In genomic region chr2:3598197-3598910, GRCh38 we compare ENCODE assay signal across 14 cellular contexts. TPM values are rescaled to one million over a fixed set of nuclear protein-coding genes. Genes with fewer than 3 reads are reported as not detected.
DNase-seq lines count a peak whose midpoint lies in the region; ATAC-seq and TF ChIP-seq lines count a peak whose summit lies in the region.
"Had no signal": no experiment of that assay in that cellular context is flagged by ENCODE, and none has a peak within 500 bp of the region (broad histone marks: within the 10 kb centered on the region; RNA-seq: fewer than 3 reads in every experiment).

No MANE protein-coding gene starts in this region.

- DNase-seq in GM13977 (ENCODE audit: low spot score) = peak; percentile 12
- peak; percentile 87 for DNase-seq in mesenteric fat pad (ENCODE audit: low spot score)
- no peak for DNase-seq in OCI-M2 (lab: John Stamatoyannopoulos, UW; ENCODE audit: unreplicated experiment)
- DNase-seq: BE2C, H9, NCI-H1048, NCI-H2107, SIG-M5 had no signal

- peaks cover 0 to 3% (median 0%) of the 10 kb centered on the region in 11 experiments; a peak in 1 of 22 replicates for H4K20me1 ChIP-seq in BLaER1 treated with 17β-estradiol and CSF1 and Interleukin-3, amounts not matched to agents 10 nM and 100 nM

- ATAC-seq in GM18909 (IDR thresholded peaks at IDR 0.05; ENCODE audit: poor library complexity, unreplicated experiment) (no peak), HG03139 (IDR thresholded peaks at IDR 0.05; ENCODE audit: unreplicated experiment) (no peak)

- H3K27ac ChIP-seq in BLaER1 treated with 17β-estradiol and CSF1 and Interleukin-3, amounts not matched to agents 10 nM and 100 nM = no peak overlapping the region
- H3K27ac ChIP-seq in VCaP = peak overlapping the region; percentile 69

- H3K4me3 ChIP-seq in BLaER1 treated with 17β-estradiol and CSF1 and Interleukin-3, amounts not matched to agents 10 nM and 100 nM = no peak overlapping the region

- TF ChIP-seq CTCF in GM13977 (IDR thresholded peaks at IDR 0.05; ENCODE audit: extremely low read depth, insufficient read depth, missing control alignments) (no peak), VCaP (conservative IDR thresholded peaks at IDR 0.05) (no peak)

- peaks cover 0 to 15% (median 3%) of the 10 kb centered on the region in 11 experiments; a peak in 9 of 22 replicates for H3K36me3 ChIP-seq in BLaER1 treated with 17β-estradiol and CSF1 and Interleukin-3, amounts not matched to agents 10 nM and 100 nM

- H3K9me3 ChIP-seq in BLaER1 treated with 17β-estradiol and CSF1 and Interleukin-3, amounts not matched to agents 10 nM and 100 nM (replicated peaks in 1 of 11) = 0 out of 22 replicates have a peak, but pooled peaks cover 0 to 7% (median 0%) of the 10 kb centered on the region in 11 experiments
- H3K9me3 ChIP-seq: BE2C had no signal

- peak overlapping the region in 7 of 11 experiments; percentile 26 to 75 (median 69); a peak in 13 of 22 replicates for H3K4me2 ChIP-seq in BLaER1 treated with 17β-estradiol and CSF1 and Interleukin-3, amounts not matched to agents 10 nM and 100 nM

- H3K4me1 ChIP-seq in BLaER1 treated with 17β-estradiol and CSF1 and Interleukin-3, amounts not matched to agents 10 nM and 100 nM = peaks cover 8 to 42% (median 22%) of the 10 kb centered on the region in 10 experiments; a peak in 18 of 20 replicates

- no peak overlapping the region for H3K9ac ChIP-seq in BLaER1 treated with 17β-estradiol and CSF1 and Interleukin-3, amounts not matched to agents 10 nM and 100 nM

- in situ Hi-C loops in GM13977 (cut with MboI; ENCODE audit: low pct_unique_long_range_greater_than_20kb, low sequenced_read_pairs, unreplicated experiment) = no loop called here

- H3K27me3 ChIP-seq in BLaER1 treated with 17β-estradiol and CSF1 and Interleukin-3, amounts not matched to agents 10 nM and 100 nM = no peaks in the 10 kb centered on the region
- H3K27me3 ChIP-seq: BE2C had no signal

RNA-seq across cellular contexts. Expression of gene COLEC11, which starts 3.4 kb away (rescaled TPM):
- 5.5 TPM for total RNA-seq in mesenteric fat pad
- total RNA-seq: CD8-positive, alpha-beta T cell; HT-29 had no signal

RNA-seq across cellular contexts. Expression of gene RPS7, which starts 23.3 kb away (rescaled TPM):
- 1,225 TPM for total RNA-seq in mesenteric fat pad

RNA-seq across cellular contexts. Expression of gene RNASEH1, which starts 40.2 kb away (rescaled TPM):
- 27.1 TPM for total RNA-seq in mesenteric fat pad

RNA-seq across cellular contexts. Expression of gene ALLC, which starts 59.6 kb away (rescaled TPM):
- total RNA-seq in mesenteric fat pad = not detected
- total RNA-seq: CD8-positive, alpha-beta T cell; H9; HT-29 had no signal
